16 cellular contexts compared by ENCODE assay signal in genomic region chr5:52804359-52804758, GRCh38. TPM values are rescaled to one million over a fixed set of nuclear protein-coding genes. Genes with fewer than 3 reads are reported as not detected.
DNase-seq lines count a peak whose midpoint lies in the region; ATAC-seq and TF ChIP-seq lines count a peak whose summit lies in the region.
"Had no signal": no experiment of that assay in that cellular context is flagged by ENCODE, and none has a peak within 500 bp of the region (broad histone marks: within the 10 kb centered on the region; RNA-seq: fewer than 3 reads in every experiment).

No MANE protein-coding gene starts in this region.

- H3F3A ChIP-seq in smooth muscle cell (ENCODE audit: low read depth): peaks cover 17% of the 10 kb centered on the region

- H3K4me1 Mint-ChIP-seq in activated CD8-positive, alpha-beta memory T cell treated with anti-CD3 and anti-CD28 coated beads, Interleukin-2, amount 10 ng/mL, durations not matched to agents 7 days and 5 days: peaks cover 44% of the 10 kb centered on the region

- no peaks in the 10 kb centered on the region for H3K27me3 ChIP-seq in smooth muscle cell (ENCODE audit: low read depth)
- H3K27me3 ChIP-seq: dorsolateral prefrontal cortex had no signal

- no peaks in the 10 kb centered on the region for H3K27me3 Mint-ChIP-seq in activated CD8-positive, alpha-beta memory T cell treated with anti-CD3 and anti-CD28 coated beads, Interleukin-2, amount 10 ng/mL, durations not matched to agents 7 days and 5 days
- H3K27me3 Mint-ChIP-seq: activated naive CD8-positive, alpha-beta T cell treated with anti-CD3 and anti-CD28 coated beads, Interleukin-2, amount 10 ng/mL, durations not matched to agents 7 days and 5 days had no signal

- H4K20me1 ChIP-seq in smooth muscle cell (ENCODE audit: low read depth): peaks cover 65% of the 10 kb centered on the region

- ATAC-seq in activated CD8-positive, alpha-beta memory T cell treated with anti-CD3 and anti-CD28 coated beads, Interleukin-2, amount 10 ng/mL, durations not matched to agents 7 days and 5 days: no peak
- ATAC-seq: GM12878, sciatic nerve had no signal

- H2AFZ ChIP-seq in smooth muscle cell (ENCODE audit: low read depth): no peak overlapping the region

- peaks cover 87% of the 10 kb centered on the region for H3K79me2 ChIP-seq in smooth muscle cell (ENCODE audit: low read depth)

- peak overlapping the region; percentile 85 for H3K4me2 ChIP-seq in smooth muscle cell

- H3K4me3 ChIP-seq in SK-N-MC (peak overlapping the region; percentile 2; the same call in 1 of the 2 replicates), fibroblast of villous mesenchyme (ENCODE audit: low read depth, low read length) (peak overlapping the region; percentile 76), smooth muscle cell (peak overlapping the region; percentile 56)
- H3K4me3 ChIP-seq: GM12878, lung had no signal

- H3K9me3 ChIP-seq in SK-N-MC (ENCODE audit: low read depth, low read length) (no peaks in the 10 kb centered on the region), smooth muscle cell (replicated peaks; ENCODE audit: low read depth) (no peaks in the 10 kb centered on the region)

- peak overlapping the region; percentile 8 for H3K4me3 Mint-ChIP-seq in activated CD8-positive, alpha-beta memory T cell treated with anti-CD3 and anti-CD28 coated beads, Interleukin-2, amount 10 ng/mL, durations not matched to agents 7 days and 5 days
- H3K4me3 Mint-ChIP-seq: activated naive CD8-positive, alpha-beta T cell treated with anti-CD3 and anti-CD28 coated beads, Interleukin-2, amount 10 ng/mL, durations not matched to agents 7 days and 5 days had no signal

- H3K36me3 Mint-ChIP-seq in activated CD8-positive, alpha-beta memory T cell treated with anti-CD3 and anti-CD28 coated beads, Interleukin-2, amount 10 ng/mL, durations not matched to agents 7 days and 5 days: peaks cover 44% of the 10 kb centered on the region

- peaks cover 25% of the 10 kb centered on the region for H3K36me3 ChIP-seq in SK-N-MC (ENCODE audit: insufficient read depth, low read length)
- no peaks in the 10 kb centered on the region for H3K36me3 ChIP-seq in smooth muscle cell (ENCODE audit: low read depth)

- H3K4me1 ChIP-seq in smooth muscle cell (ENCODE audit: low read depth): peaks cover 38% of the 10 kb centered on the region

- TF ChIP-seq CTCF in fibroblast of villous mesenchyme (IDR thresholded peaks at IDR 0.05; ENCODE audit: insufficient read depth, low read depth, low read length) (no peak), smooth muscle cell (IDR thresholded peaks at IDR 0.05; ENCODE audit: borderline replicate concordance, insufficient read depth, poor library complexity, severe bottlenecking) (no peak)

- H3K27ac ChIP-seq in SK-N-MC: no peak overlapping the region
- peak overlapping the region; percentile 94 for H3K27ac ChIP-seq in smooth muscle cell (ENCODE audit: low read depth)

- no peaks in the 10 kb centered on the region for H3K9me3 Mint-ChIP-seq in activated CD8-positive, alpha-beta memory T cell treated with anti-CD3 and anti-CD28 coated beads, Interleukin-2, amount 10 ng/mL, durations not matched to agents 7 days and 5 days (ENCODE audit: low read depth)
- H3K9me3 Mint-ChIP-seq: activated naive CD8-positive, alpha-beta T cell treated with anti-CD3 and anti-CD28 coated beads, Interleukin-2, amount 10 ng/mL, durations not matched to agents 7 days and 5 days had no signal

- CTCF ChIA-PET in activated CD8-positive, alpha-beta memory T cell treated with anti-CD3 and anti-CD28 coated beads, Interleukin-2, amount 10 ng/mL, durations not matched to agents 7 days and 5 days (lab: Charles Lee): interaction anchor here (0.6 kb wide), 1 partner anchor 111 kb away, joined by 3 read pairs; no protein-coding TSS in a partner anchor

- DNase-seq in activated CD8-positive, alpha-beta memory T cell treated with anti-CD3 and anti-CD28 coated beads, Interleukin-2, amount 10 ng/mL, durations not matched to agents 7 days and 5 days: no peak
- DNase-seq in activated CD8-positive, alpha-beta memory T cell treated with anti-CD3 and anti-CD28 coated beads for 24 hours: no peak
- DNase-seq in SK-N-MC (ENCODE audit: low read depth, low spot score): no peak
- peak; percentile 52 for DNase-seq in fibroblast of villous mesenchyme (ENCODE audit: low read depth)
- DNase-seq in smooth muscle cell (lab: John Stamatoyannopoulos, UW; ENCODE audit: unreplicated experiment): no peak
- DNase-seq in NCI-H1105 treated with DMSO at 0.1 percent for 48 hours (lab: John Stamatoyannopoulos, UW): no peak
- DNase-seq in NCI-H82 treated with DMSO at 0.1 percent for 48 hours (lab: John Stamatoyannopoulos, UW; ENCODE audit: unreplicated experiment): no peak
- DNase-seq in dermis blood vessel endothelial cell: no peak
- DNase-seq: activated naive CD8-positive, alpha-beta T cell treated with anti-CD3 and anti-CD28 coated beads, Interleukin-2, amount 10 ng/mL, durations not matched to agents 7 days and 5 days; dorsolateral prefrontal cortex; GOT3; NCI-H1436; NCI-H748 treated with DMSO at 0.1 percent for 48 hours had no signal

- H3K27ac Mint-ChIP-seq in activated CD8-positive, alpha-beta memory T cell treated with anti-CD3 and anti-CD28 coated beads, Interleukin-2, amount 10 ng/mL, durations not matched to agents 7 days and 5 days: peak overlapping the region; percentile 26
- H3K27ac Mint-ChIP-seq: activated naive CD8-positive, alpha-beta T cell treated with anti-CD3 and anti-CD28 coated beads, Interleukin-2, amount 10 ng/mL, durations not matched to agents 7 days and 5 days had no signal

- H3K9ac ChIP-seq in SK-N-MC (ENCODE audit: insufficient read length) (no peak overlapping the region), smooth muscle cell (ENCODE audit: low read depth) (peak overlapping the region; percentile 22)

- WGBS in smooth muscle cell (ENCODE audit: low lambda C conversion rate): 31% methylated on average over 3 of the region's 3 CpGs

RNA-seq across cellular contexts. Expression of gene ITGA1, which starts 16.6 kb away (rescaled TPM):
- 10 to 100 TPM; 37.0 to 66.8 TPM for total RNA-seq in activated CD8-positive, alpha-beta memory T cell treated with anti-CD3 and anti-CD28 coated beads, Interleukin-2, amount 10 ng/mL, durations not matched to agents 7 days and 5 days
- total RNA-seq in fibroblast of villous mesenchyme: 104 and 154 TPM in 2 replicates
- 202 and 250 TPM in 2 replicates for total RNA-seq in smooth muscle cell
- 62.6 and 85.2 TPM in 2 replicates for polyA plus RNA-seq in smooth muscle cell
- total RNA-seq in dermis blood vessel endothelial cell: 75.4 and 81.2 TPM in 2 replicates

RNA-seq across cellular contexts. Expression of gene PELO, which starts 16.6 kb away (rescaled TPM):
- total RNA-seq in activated CD8-positive, alpha-beta memory T cell treated with anti-CD3 and anti-CD28 coated beads, Interleukin-2, amount 10 ng/mL, durations not matched to agents 7 days and 5 days: 10 to 100 TPM; 41.8 to 63.4 TPM
- 44.9 and 47.7 TPM in 2 replicates for total RNA-seq in fibroblast of villous mesenchyme
- 37.0 and 41.3 TPM in 2 replicates for total RNA-seq in smooth muscle cell
- polyA plus RNA-seq in smooth muscle cell: 66.1 and 88.2 TPM in 2 replicates
- total RNA-seq in dermis blood vessel endothelial cell: 22.8 and 24.0 TPM in 2 replicates

Comparison
In these comparisons a context has a peak if more than half of its experiments do, and no peak if none do; other contexts are left out.
1. H3K4me3 ChIP-seq: peak in every context shown above with its lines; median percentile 76 in fibroblast of villous mesenchyme; 56 in smooth muscle cell; 2 in SK-N-MC.